8 cellular contexts compared by ENCODE assay signal in genomic region chr21:27802816-27803475, GRCh38.
A peak's percentile ranks its signal among the peaks of the same experiment; 100 is the strongest.
DNase-seq lines count a peak whose midpoint lies in the region; ATAC-seq and TF ChIP-seq lines count a peak whose summit lies in the region.

No MANE protein-coding gene starts in this region.

- no peak overlapping the region for H3K4me3 ChIP-seq in prostate gland

- H3K27ac ChIP-seq in prostate gland = no peak overlapping the region

- intact Hi-C loops in prostate gland (cut with DNase I) = loop anchor here (5.0 to 10.0 kb wide), 2 partner anchors 101 to 958 kb away; partner anchors contain the start of gene ADAMTS1

- 48% methylated on average over 7 of the region's 7 CpGs for WGBS in prostate gland

- no peaks in the 10 kb centered on the region for H3K36me3 ChIP-seq in prostate gland

- H3K27me3 ChIP-seq in prostate gland (replicated peaks; ENCODE audit: insufficient read depth) = no peaks in the 10 kb centered on the region

- peak; percentile 50 for ATAC-seq in HG02610 (IDR thresholded peaks at IDR 0.05; ENCODE audit: unreplicated experiment)

- TF ChIP-seq POLR2A in erythroblast (IDR thresholded peaks at IDR 0.05; ENCODE audit: low read length) (no peak), prostate gland (IDR thresholded peaks at IDR 0.05) (no peak)

- H3K9me3 ChIP-seq in prostate gland = no peaks in the 10 kb centered on the region

- no peaks in the 10 kb centered on the region for H3K4me1 ChIP-seq in prostate gland (replicated peaks)

- DNase-seq in NCI-H446 (lab: John Stamatoyannopoulos, UW) = peak; percentile 33 to 74
- no peak for DNase-seq in NCI-H446 treated with DMSO at 0.1 percent for 48 hours (lab: John Stamatoyannopoulos, UW)
- peak; percentile 66 for DNase-seq in RPMI7951 (ENCODE audit: low read depth)
- peak; percentile 13 to 32 for DNase-seq in erythroblast (lab: John Stamatoyannopoulos, UW)
- DNase-seq in prostate gland (ENCODE audit: low spot score) = peak; percentile 12
- DNase-seq in UCSD-AML1 (lab: John Stamatoyannopoulos, UW; ENCODE audit: unreplicated experiment) = no peak
- no peak for DNase-seq in NCI-H510A treated with DMSO at 0.1 percent for 48 hours (lab: John Stamatoyannopoulos, UW)

- TF ChIP-seq CTCF in prostate gland (IDR thresholded peaks at IDR 0.05) = peak in 3 of 4 experiments; percentile 31 to 49 (median 47)

Comparison
In these comparisons a context has a peak if more than half of its experiments do, and no peak if none do; other contexts are left out.
1. DNase-seq: peak in NCI-H446 (2 of 2), RPMI7951 (single experiment), erythroblast (2 of 2) and prostate gland (single experiment); none in NCI-H446 treated with DMSO at 0.1 percent for 48 hours (single experiment), UCSD-AML1 (single experiment) and NCI-H510A treated with DMSO at 0.1 percent for 48 hours (single experiment).